In genomic region chr10:15393417-15393816, GRCh38 we compare ENCODE assay signal across 8 cellular contexts.
"Had no signal": no experiment of that assay in that cellular context is flagged by ENCODE, and none has a peak within 500 bp of the region (broad histone marks: within the 10 kb centered on the region; RNA-seq: fewer than 3 reads in every experiment).

No MANE protein-coding gene starts in this region.

- DNase-seq: GM23248, GOT3, H7, HFFc6, KBM-7 had no signal

- H3K36me3 Mint-ChIP-seq: IgD-negative memory B cell had no signal

- H3K4me3 Mint-ChIP-seq: HFFc6, IgD-negative memory B cell had no signal

- H3K4me1 Mint-ChIP-seq: IgD-negative memory B cell had no signal

- H3K9me3 Mint-ChIP-seq: HFFc6 had no signal

- ATAC-seq: HCT116, HepG2 had no signal

- H3K27ac Mint-ChIP-seq: HFFc6, IgD-negative memory B cell had no signal
